Comparison of ENCODE assay signal across 12 cellular contexts in the genomic region with DNA sequence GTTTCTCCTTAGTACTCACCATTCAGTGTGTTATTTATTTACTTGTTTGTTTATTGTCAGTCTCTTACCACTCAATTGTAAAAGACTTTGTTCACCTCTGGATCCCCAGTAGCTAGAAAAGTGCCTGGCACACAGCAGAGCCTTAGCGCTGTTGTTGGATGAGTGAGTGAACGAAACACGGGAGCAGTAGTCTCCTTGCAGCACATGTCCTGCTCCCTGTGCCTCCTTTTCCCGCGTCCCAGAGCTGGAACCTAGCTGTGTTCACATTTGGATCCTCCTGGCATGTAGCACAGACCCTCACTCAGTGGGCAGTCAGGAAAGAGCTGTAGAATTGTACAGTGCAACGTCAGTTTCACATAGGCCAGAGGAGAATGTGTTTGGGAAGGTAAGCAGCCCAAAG. TPM values are rescaled to one million over a fixed set of nuclear protein-coding genes. Genes with fewer than 3 reads are reported as not detected.
DNase-seq lines count a peak whose midpoint lies in the region; ATAC-seq and TF ChIP-seq lines count a peak whose summit lies in the region.
"Not testable (repeated sequence)": the region's sequence is repeated elsewhere in the genome, so short reads cannot be mapped to it uniquely, and the experiment has no call there.
"Had no signal": no experiment of that assay in that cellular context is flagged by ENCODE, and none has a peak within 500 bp of the region (broad histone marks: within the 10 kb centered on the region; RNA-seq: fewer than 3 reads in every experiment).

No MANE protein-coding gene starts in this region.

- not testable (repeated sequence) for H2BK12ac ChIP-seq in mesenchymal stem cell (ENCODE audit: low read length in 2 of 2)

- H3K79me1 ChIP-seq in mesenchymal stem cell (replicated peaks; ENCODE audit: low read length, poor library complexity, severe bottlenecking): peaks cover 12% of the 10 kb centered on the region

- H3K4me1 ChIP-seq in CD8-positive, alpha-beta T cell (ENCODE audit: insufficient read depth, low read length): peaks cover 73% of the 10 kb centered on the region
- H3K4me1 ChIP-seq in Loucy (ENCODE audit: insufficient read depth, low read length, poor library complexity, severe bottlenecking) (peaks cover 19% of the 10 kb centered on the region), mesenchymal stem cell (ENCODE audit: control insufficient read depth, insufficient read depth, low read depth, low read length) (peaks cover 24% of the 10 kb centered on the region)

- WGBS in mesenchymal stem cell: 89% methylated on average over 6 of the region's 6 CpGs

- not testable (repeated sequence) for H4K20me1 ChIP-seq in Loucy (ENCODE audit: insufficient read depth, low read length, poor library complexity, severe bottlenecking)

- not testable (repeated sequence) for H3K9me2 ChIP-seq in Loucy (replicated peaks; ENCODE audit: low read depth, low read length)

- H3K27ac Mint-ChIP-seq in CD8-positive, alpha-beta T cell: peak overlapping the region; percentile 99
- peak overlapping the region; percentile 95 for H3K27ac Mint-ChIP-seq in activated CD8-positive, alpha-beta T cell treated with anti-CD3 and anti-CD28 coated beads, Interleukin-2, amount 10 ng/mL, durations not matched to agents 7 days and 5 days
- H3K27ac Mint-ChIP-seq in activated naive CD8-positive, alpha-beta T cell: peak overlapping the region; percentile 97
- H3K27ac Mint-ChIP-seq in neural crest cell (ENCODE audit: unreplicated experiment): not testable (repeated sequence)

- H3K36me3 ChIP-seq in CD8-positive, alpha-beta T cell (ENCODE audit: insufficient read depth, low read length); Loucy (ENCODE audit: insufficient read depth, low read length); mesenchymal stem cell (ENCODE audit: control insufficient read depth in 1 of 2, insufficient read depth in 2 of 2, low read depth in 1 of 2, low read length in 2 of 2): not testable (repeated sequence)

- not testable (repeated sequence) for H2AK5ac ChIP-seq in mesenchymal stem cell (ENCODE audit: low read length, severe bottlenecking)

- not testable (repeated sequence) for H3F3A ChIP-seq in Loucy (ENCODE audit: low read depth)

- peak overlapping the region; percentile 91 for H3K4me3 Mint-ChIP-seq in CD8-positive, alpha-beta T cell
- H3K4me3 Mint-ChIP-seq in activated CD8-positive, alpha-beta T cell treated with anti-CD3 and anti-CD28 coated beads, Interleukin-2, amount 10 ng/mL, durations not matched to agents 7 days and 5 days: not testable (repeated sequence)
- peak overlapping the region; percentile 68 for H3K4me3 Mint-ChIP-seq in activated naive CD8-positive, alpha-beta T cell
- H3K4me3 Mint-ChIP-seq in neural crest cell: peak overlapping the region; percentile 73

- H3K18ac ChIP-seq in mesenchymal stem cell (ENCODE audit: low read depth in 1 of 2, low read length in 2 of 2): not testable (repeated sequence)

- intact Hi-C loops in CD8-positive, alpha-beta T cell (cut with DNase I, micrococcal nuclease): loop anchor here (2.0 to 5.0 kb wide), 5 partner anchors 31 to 59 kb away; no protein-coding TSS in a partner anchor
- intact Hi-C loops in dorsolateral prefrontal cortex (cut with DNase I): loop anchor here (5.0 to 10.0 kb wide), 4 partner anchors 47 to 212 kb away; no protein-coding TSS in a partner anchor

- H3K27me3 ChIP-seq in CD8-positive, alpha-beta T cell (ENCODE audit: insufficient read depth, low read length); Loucy (ENCODE audit: insufficient read depth, low read length, poor library complexity, severe bottlenecking); dorsolateral prefrontal cortex: not testable (repeated sequence)
- peaks cover 0 to 27% of the 10 kb centered on the region in 2 experiments for H3K27me3 ChIP-seq in mesenchymal stem cell (ENCODE audit: control insufficient read depth in 1 of 2, insufficient read depth in 1 of 2, low read length in 2 of 2)

- peak overlapping the region; percentile 67 for H3K27ac ChIP-seq in CD8-positive, alpha-beta T cell (ENCODE audit: low read depth, low read length)
- peak overlapping the region in 33 of 59 donors; percentile 9 to 87 (median 57) for H3K27ac ChIP-seq in dorsolateral prefrontal cortex
- H3K27ac ChIP-seq in mesenchymal stem cell (ENCODE audit: low read length, poor library complexity, severe bottlenecking): not testable (repeated sequence)

- not testable (repeated sequence) for H3K79me2 ChIP-seq in Loucy (ENCODE audit: insufficient read depth, low read length)

- H2BK120ac ChIP-seq in mesenchymal stem cell (ENCODE audit: low read depth, low read length): not testable (repeated sequence)

- peak overlapping the region; percentile 72 for H3K4me3 ChIP-seq in CD8-positive, alpha-beta T cell (ENCODE audit: low read depth, low read length)
- H3K4me3 ChIP-seq in Loucy (ENCODE audit: low read length, poor library complexity, severe bottlenecking); dorsolateral prefrontal cortex; mesenchymal stem cell (ENCODE audit: insufficient read depth in 1 of 2, low read depth in 1 of 2, low read length in 2 of 2): not testable (repeated sequence)

- not testable (repeated sequence) for H3K23ac ChIP-seq in mesenchymal stem cell (ENCODE audit: low read length in 2 of 2)

- H3K9me3 ChIP-seq in CD8-positive, alpha-beta T cell (ENCODE audit: low read length); Loucy (ENCODE audit: insufficient read depth, low read depth, low read length); mesenchymal stem cell (ENCODE audit: control insufficient read depth, low read length): not testable (repeated sequence)

- not testable (repeated sequence) for TF ChIP-seq CTCF in CD8-positive, alpha-beta T cell (IDR thresholded peaks at IDR 0.05); Loucy (conservative IDR thresholded peaks at IDR 0.05; ENCODE audit: low read length); dorsolateral prefrontal cortex (IDR thresholded peaks at IDR 0.05 in 54 of 56, conservative IDR thresholded peaks at IDR 0.05 in 2 of 56; ENCODE audit: low read depth in 1 of 56, partially characterized antibody in 56 of 56); neural crest cell (conservative IDR thresholded peaks at IDR 0.05)

- DNase-seq in CD8-positive, alpha-beta T cell; activated CD8-positive, alpha-beta T cell treated with anti-CD3 and anti-CD28 coated beads, Interleukin-2, amount 10 ng/mL, durations not matched to agents 7 days and 5 days; dorsolateral prefrontal cortex; mesenchymal stem cell; neural crest cell (ENCODE audit: low read depth, low spot score): not testable (repeated sequence)

- H3K4me1 Mint-ChIP-seq in CD8-positive, alpha-beta T cell (ENCODE audit: low read depth): peaks cover 76% of the 10 kb centered on the region
- peaks cover 61% of the 10 kb centered on the region for H3K4me1 Mint-ChIP-seq in activated CD8-positive, alpha-beta T cell treated with anti-CD3 and anti-CD28 coated beads, Interleukin-2, amount 10 ng/mL, durations not matched to agents 7 days and 5 days (ENCODE audit: low read depth)
- peaks cover 77% of the 10 kb centered on the region for H3K4me1 Mint-ChIP-seq in activated naive CD8-positive, alpha-beta T cell (ENCODE audit: low read depth)
- H3K4me1 Mint-ChIP-seq in neural crest cell: peaks cover 48% of the 10 kb centered on the region

- H4K8ac ChIP-seq in mesenchymal stem cell (ENCODE audit: low read length): not testable (repeated sequence)

- ATAC-seq in CD8-positive, alpha-beta T cell; activated CD8-positive, alpha-beta T cell treated with anti-CD3 and anti-CD28 coated beads, Interleukin-2, amount 10 ng/mL, durations not matched to agents 7 days and 5 days: not testable (repeated sequence)

- H3K4ac ChIP-seq in mesenchymal stem cell (ENCODE audit: low read depth in 1 of 2, low read length in 2 of 2): not testable (repeated sequence)

- not testable (repeated sequence) for H2AFZ ChIP-seq in Loucy (ENCODE audit: low read length); mesenchymal stem cell (ENCODE audit: low read depth, low read length)

- not testable (repeated sequence) for H3K9me3 Mint-ChIP-seq in CD8-positive, alpha-beta T cell; activated CD8-positive, alpha-beta T cell treated with anti-CD3 and anti-CD28 coated beads, Interleukin-2, amount 10 ng/mL, durations not matched to agents 7 days and 5 days (ENCODE audit: insufficient read depth); activated naive CD8-positive, alpha-beta T cell (ENCODE audit: low read depth); neural crest cell

- peak overlapping the region; percentile 38 for H2BK15ac ChIP-seq in mesenchymal stem cell (ENCODE audit: low read depth, poor library complexity, severe bottlenecking)

- H4K91ac ChIP-seq in mesenchymal stem cell (ENCODE audit: low read length): not testable (repeated sequence)

- not testable (repeated sequence) for H3K27me3 Mint-ChIP-seq in CD8-positive, alpha-beta T cell (ENCODE audit: low read depth); activated CD8-positive, alpha-beta T cell treated with anti-CD3 and anti-CD28 coated beads, Interleukin-2, amount 10 ng/mL, durations not matched to agents 7 days and 5 days (ENCODE audit: low read depth); activated naive CD8-positive, alpha-beta T cell; neural crest cell (ENCODE audit: low read depth)

- H3K14ac ChIP-seq in mesenchymal stem cell (ENCODE audit: low read length in 2 of 2): not testable (repeated sequence)

- POLR2A ChIA-PET in CD8-positive, alpha-beta T cell (lab: Charles Lee): interaction anchor here (1.1 to 2.5 kb wide), 3 partner anchors 17 to 62 kb away, joined by 3 to 7 read pairs (median 3); no protein-coding TSS in a partner anchor
- POLR2A ChIA-PET in activated CD8-positive, alpha-beta T cell treated with anti-CD3 and anti-CD28 coated beads, Interleukin-2, amount 10 ng/mL, durations not matched to agents 7 days and 5 days (lab: Charles Lee): not testable (repeated sequence)

- peak overlapping the region; percentile 56 for H3K9ac ChIP-seq in Loucy (ENCODE audit: low read depth, low read length, poor library complexity, severe bottlenecking)
- H3K9ac ChIP-seq in mesenchymal stem cell (ENCODE audit: low read length): not testable (repeated sequence)

- not testable (repeated sequence) for H3K36me3 Mint-ChIP-seq in CD8-positive, alpha-beta T cell; activated CD8-positive, alpha-beta T cell treated with anti-CD3 and anti-CD28 coated beads, Interleukin-2, amount 10 ng/mL, durations not matched to agents 7 days and 5 days (ENCODE audit: low read depth); activated naive CD8-positive, alpha-beta T cell; neural crest cell (ENCODE audit: low read depth)

- not testable (repeated sequence) for H3K4me2 ChIP-seq in Loucy (ENCODE audit: low read depth, low read length, poor library complexity, severe bottlenecking); mesenchymal stem cell (ENCODE audit: low read length, poor library complexity, severe bottlenecking)

- H2BK5ac ChIP-seq in mesenchymal stem cell (ENCODE audit: low read depth, low read length, poor library complexity, severe bottlenecking): not testable (repeated sequence)

- CTCF ChIA-PET in CD8-positive, alpha-beta T cell (lab: Charles Lee): interaction anchor here (1.5 kb wide), 1 partner anchor 45 kb away, joined by 5 read pairs; no protein-coding TSS in a partner anchor
- CTCF ChIA-PET in activated CD8-positive, alpha-beta T cell treated with anti-CD3 and anti-CD28 coated beads, Interleukin-2, amount 10 ng/mL, durations not matched to agents 7 days and 5 days (lab: Charles Lee): interaction anchor here (1.0 to 2.4 kb wide), 5 partner anchors 29 to 214 kb away, joined by 3 to 8 read pairs (median 3); no protein-coding TSS in a partner anchor

RNA-seq across cellular contexts. Expression of gene APBA2, which starts 4.1 kb away (rescaled TPM):
- 100 to 1,000 TPM; 106 to 108 TPM for total RNA-seq in CD8-positive, alpha-beta T cell
- 10 to 100 TPM; 29.5 TPM for total RNA-seq in activated CD8-positive, alpha-beta T cell treated with anti-CD3 and anti-CD28 coated beads, Interleukin-2, amount 10 ng/mL, durations not matched to agents 7 days and 5 days
- total RNA-seq in dorsolateral prefrontal cortex (100 to 1,000 TPM in 118 of 120 experiments, 10 to 100 TPM in 2; 90.7 to 210 (median 166) TPM), neural crest cell (78.6 and 79.9 TPM in 2 replicates)
- polyA plus RNA-seq in mesenchymal stem cell (2013, experiment 1 of 2): 22.0 TPM
- polyA plus RNA-seq in mesenchymal stem cell (2013, experiment 2 of 2): 21.3 TPM
- total RNA-seq: HT-29 had no signal

RNA-seq across cellular contexts. Expression of gene GOLGA6L7, which starts 41.4 kb away (rescaled TPM):
- total RNA-seq in CD8-positive, alpha-beta T cell: not detected
- total RNA-seq in activated CD8-positive, alpha-beta T cell treated with anti-CD3 and anti-CD28 coated beads, Interleukin-2, amount 10 ng/mL, durations not matched to agents 7 days and 5 days: not detected
- total RNA-seq in dorsolateral prefrontal cortex (under 1 TPM in 1 of 120 experiments, not detected in 119; 0.45 TPM), neural crest cell (not detected in 2 replicates)
- polyA plus RNA-seq in mesenchymal stem cell (2013, experiment 1 of 2): not detected
- not detected for polyA plus RNA-seq in mesenchymal stem cell (2013, experiment 2 of 2)
- total RNA-seq: A673, HepG2, HT-29, NCI-H460, Right ventricle myocardium inferior had no signal
- polyA plus RNA-seq: HepG2 had no signal
